In genomic region chr10:99007457-99007856, GRCh38 we compare ENCODE assay signal across 32 cellular contexts.
"Had no signal": no experiment of that assay in that cellular context is flagged by ENCODE, and none has a peak within 500 bp of the region (broad histone marks: within the 10 kb centered on the region; RNA-seq: fewer than 3 reads in every experiment).

No MANE protein-coding gene starts in this region.

- H3K4me3 ChIP-seq: gastrocnemius medialis, heart left ventricle had no signal

- H3K36me3 Mint-ChIP-seq: activated naive CD8-positive, alpha-beta T cell had no signal

- FAIRE-seq: astrocyte, colon had no signal

- DNase-seq: activated B cell treated with CpG ODN at 0.5 μM for 24 hours; activated CD4-positive, alpha-beta T cell treated with anti-CD3 and anti-CD28 coated beads for 48 hours; activated CD4-positive, alpha-beta T cell treated with anti-CD3 and anti-CD28 coated beads, Interleukin-2, amount 50 U/mL, for 1 hour; activated CD4-positive, alpha-beta T cell treated with anti-CD3 and anti-CD28 coated beads, Interleukin-2, amount 50 U/mL, for 48 hours; activated CD8-positive, alpha-beta memory T cell treated with anti-CD3 and anti-CD28 coated beads for 24 hours; activated CD8-positive, alpha-beta T cell treated with anti-CD3 and anti-CD28 coated beads for 36 hours; activated effector memory CD4-positive, alpha-beta T cell treated with Interleukin-2 at 50 U/mL for 16 hours; activated gamma-delta T cell treated with Interleukin-2 at 50 U/mL for 16 hours; activated naive CD4-positive, alpha-beta T cell treated with anti-CD3 and anti-CD28 coated beads, Interleukin-2, amount 50 U/mL, for 16 hours; activated naive CD4-positive, alpha-beta T cell treated with Interleukin-2 at 50 U/mL for 16 hours; activated T-cell treated with anti-CD3 and anti-CD28 coated beads, Interleukin-2, amount 50 U/mL, for 4 hours; amniotic stem cell; anterior cingulate cortex; brain microvascular endothelial cell; caudate nucleus; cortex of kidney; dermis blood vessel endothelial cell; effector CD8-positive, alpha-beta T cell; gastrocnemius medialis; glutamatergic neuron; heart left ventricle; T-helper 1 cell; T-helper 17 cell; T1000; WERI-Rb-1 had no signal

- H3K4me1 ChIP-seq: gastrocnemius medialis, heart left ventricle had no signal

- H3K27me3 ChIP-seq: brain microvascular endothelial cell, gastrocnemius medialis, heart left ventricle had no signal

- H3K36me3 ChIP-seq: brain microvascular endothelial cell, gastrocnemius medialis, heart left ventricle, WERI-Rb-1 had no signal

- H3K27ac Mint-ChIP-seq: activated B cell treated with CpG ODN at 0.5 μM for 24 hours; activated CD8-positive, alpha-beta T cell treated with anti-CD3 and anti-CD28 coated beads for 36 hours; activated naive CD8-positive, alpha-beta T cell; activated T-helper 17 cell treated with anti-CD3 and anti-CD28 coated beads, Interleukin-2, amount 50 U/mL, for 72 hours; T-helper 17 cell; T-helper 2 cell treated with Interferon-gamma antibody and Interleukin-4, amounts not matched to agents 5 μg/mL and 100 μg/mL, for 36 hours had no signal

- ATAC-seq: activated CD4-positive, CD25-positive, alpha-beta regulatory T cell treated with anti-CD3 and anti-CD28 coated beads, Interleukin-2, amount 50 U/mL, for 24 hours; activated CD8-positive, alpha-beta T cell treated with anti-CD3 and anti-CD28 coated beads for 36 hours; activated T-cell treated with anti-CD3 and anti-CD28 coated beads, Interleukin-2, amount 50 U/mL, for 4 hours; activated T-helper 17 cell treated with anti-CD3 and anti-CD28 coated beads, Interleukin-2, amount 50 U/mL, for 72 hours; esophagus mucosa; gastrocnemius medialis; T-helper 17 cell had no signal

- H3K4me1 Mint-ChIP-seq: activated B cell treated with CpG ODN at 0.5 μM for 24 hours; activated T-helper 17 cell treated with anti-CD3 and anti-CD28 coated beads, Interleukin-2, amount 50 U/mL, for 72 hours; T-helper 17 cell had no signal

- H3K4me3 Mint-ChIP-seq: activated B cell treated with CpG ODN at 0.5 μM for 24 hours; activated CD8-positive, alpha-beta T cell treated with anti-CD3 and anti-CD28 coated beads for 36 hours; activated naive CD8-positive, alpha-beta T cell; activated T-cell treated with anti-CD3 and anti-CD28 coated beads, Interleukin-2, amount 50 U/mL, for 4 hours; activated T-helper 17 cell treated with anti-CD3 and anti-CD28 coated beads, Interleukin-2, amount 50 U/mL, for 72 hours; T-helper 17 cell; T-helper 2 cell treated with Interferon-gamma antibody and Interleukin-4, amounts not matched to agents 5 μg/mL and 100 μg/mL, for 36 hours had no signal

- H3K27me3 Mint-ChIP-seq: activated naive CD8-positive, alpha-beta T cell; activated T-helper 17 cell treated with anti-CD3 and anti-CD28 coated beads, Interleukin-2, amount 50 U/mL, for 72 hours; T-helper 17 cell had no signal

- H3K27ac ChIP-seq: brain microvascular endothelial cell, gastrocnemius medialis, heart left ventricle, WERI-Rb-1 had no signal
